24 cellular contexts compared by ENCODE assay signal in the genomic region with DNA sequence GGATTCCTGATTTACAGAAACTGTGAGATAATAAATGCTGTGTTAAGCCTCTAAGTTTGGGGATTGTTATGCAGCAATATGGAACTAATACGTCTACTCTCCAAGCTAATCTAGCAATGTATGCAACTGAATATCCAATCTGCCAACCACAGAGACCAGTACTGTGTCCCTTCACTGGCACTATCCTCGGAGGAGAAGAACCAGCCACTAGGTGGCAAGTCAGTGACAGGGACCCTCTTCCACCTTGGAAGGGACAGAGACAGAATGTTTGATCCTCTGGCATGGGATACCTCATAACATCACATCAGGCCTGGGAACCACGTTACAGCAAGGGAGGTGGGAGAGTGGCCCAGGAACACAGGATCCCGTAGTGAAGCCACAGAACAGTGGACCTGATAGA.
DNase-seq lines count a peak whose midpoint lies in the region; ATAC-seq and TF ChIP-seq lines count a peak whose summit lies in the region.
"Had no signal": no experiment of that assay in that cellular context is flagged by ENCODE, and none has a peak within 500 bp of the region (broad histone marks: within the 10 kb centered on the region; RNA-seq: fewer than 3 reads in every experiment).

No MANE protein-coding gene starts in this region.

- H3K4me2 ChIP-seq in neural progenitor cell: no peak overlapping the region
- H3K4me2 ChIP-seq: A549; BLaER1 treated with 17β-estradiol and CSF1 and Interleukin-3, amounts not matched to agents 10 nM and 100 nM had no signal

- no peaks in the 10 kb centered on the region for H3K4me1 ChIP-seq in neural progenitor cell

- H3K4me1 Mint-ChIP-seq in neural progenitor cell: peaks cover 32% of the 10 kb centered on the region

- peak overlapping the region; percentile 1 for H3K27ac Mint-ChIP-seq in neural progenitor cell
- H3K27ac Mint-ChIP-seq: activated naive CD4-positive, alpha-beta T cell treated with anti-CD3 and anti-CD28 coated beads, Interleukin-2, amount 50 U/mL, for 24 hours; progenitor cell of endocrine pancreas; T-cell had no signal

- H3K79me2 ChIP-seq in neural progenitor cell (ENCODE audit: low read depth): no peaks in the 10 kb centered on the region

- H3K27me3 ChIP-seq in WERI-Rb-1 (ENCODE audit: insufficient read depth, low read depth, severe bottlenecking) (no peaks in the 10 kb centered on the region), neural progenitor cell (no peaks in the 10 kb centered on the region)
- H3K27me3 ChIP-seq: BLaER1 treated with 17β-estradiol and CSF1 and Interleukin-3, amounts not matched to agents 10 nM and 100 nM; dorsolateral prefrontal cortex; upper lobe of right lung had no signal

- no peaks in the 10 kb centered on the region for H3K36me3 ChIP-seq in WERI-Rb-1
- no peaks in the 10 kb centered on the region for H3K36me3 ChIP-seq in neural progenitor cell
- H3K36me3 ChIP-seq: BLaER1 treated with 17β-estradiol and CSF1 and Interleukin-3, amounts not matched to agents 10 nM and 100 nM; upper lobe of right lung had no signal

- H3K9me3 ChIP-seq in WERI-Rb-1 (ENCODE audit: severe bottlenecking) (no peaks in the 10 kb centered on the region), neural progenitor cell (ENCODE audit: low read depth) (no peaks in the 10 kb centered on the region)
- H3K9me3 ChIP-seq: A549, mucosa of descending colon, upper lobe of right lung had no signal

- DNase-seq in activated CD8-positive, alpha-beta memory T cell treated with anti-CD3 and anti-CD28 coated beads, Interleukin-2, amount 50 U/mL, for 48 hours: peak; percentile 47
- DNase-seq in activated CD8-positive, alpha-beta memory T cell treated with anti-CD3 and anti-CD28 coated beads for 24 hours: no peak
- DNase-seq in HT-29 (ENCODE audit: low spot score) (peak; percentile 15), WERI-Rb-1 (no peak), neural progenitor cell (ENCODE audit: low spot score) (peak; percentile 31), activated gamma-delta T cell (lab: John Stamatoyannopoulos, UW) (no peak), Right ventricle myocardium superior (no peak), KG1 (lab: John Stamatoyannopoulos, UW) (no peak)
- DNase-seq: anterior cingulate cortex, caudate nucleus, dorsolateral prefrontal cortex, mucosa of descending colon, NCI-H146, NCI-H524 treated with DMSO at 0.1 percent for 48 hours, SHP77 treated with DMSO at 0.1 percent for 48 hours, substantia nigra, T-cell, upper lobe of right lung had no signal

- TF ChIP-seq CTCF in WERI-Rb-1 (IDR thresholded peaks at IDR 0.05; ENCODE audit: low read depth, low read length) (peak; percentile 41), neural progenitor cell (IDR thresholded peaks at IDR 0.05) (peak; percentile 51)

- no peak overlapping the region for H3K4me3 ChIP-seq in WERI-Rb-1 (ENCODE audit: low read depth, low read length)
- no peak overlapping the region for H3K4me3 ChIP-seq in neural progenitor cell
- H3K4me3 ChIP-seq: A549; BLaER1 treated with 17β-estradiol and CSF1 and Interleukin-3, amounts not matched to agents 10 nM and 100 nM; dorsolateral prefrontal cortex; GM12878; mucosa of descending colon; upper lobe of right lung had no signal

- no peak overlapping the region for H3K27ac ChIP-seq in WERI-Rb-1
- no peak overlapping the region for H3K27ac ChIP-seq in neural progenitor cell
- H3K27ac ChIP-seq: A549; BLaER1 treated with 17β-estradiol and CSF1 and Interleukin-3, amounts not matched to agents 10 nM and 100 nM; dorsolateral prefrontal cortex; epithelial cell of prostate; upper lobe of right lung had no signal

- intact Hi-C loops in Right ventricle myocardium superior (cut with DNase I): no loop called here

- H3F3A ChIP-seq in neural progenitor cell (ENCODE audit: low read depth): no peaks in the 10 kb centered on the region

- no peak overlapping the region for H3K4me3 Mint-ChIP-seq in neural progenitor cell
- H3K4me3 Mint-ChIP-seq: activated naive CD4-positive, alpha-beta T cell treated with anti-CD3 and anti-CD28 coated beads, Interleukin-2, amount 50 U/mL, for 24 hours; T-cell had no signal

- peaks cover 2% of the 10 kb centered on the region for H3K9me3 Mint-ChIP-seq in neural progenitor cell
- H3K9me3 Mint-ChIP-seq: activated naive CD4-positive, alpha-beta T cell treated with anti-CD3 and anti-CD28 coated beads, Interleukin-2, amount 50 U/mL, for 24 hours had no signal

- no peak overlapping the region for H3K9ac ChIP-seq in neural progenitor cell
- H3K9ac ChIP-seq: BLaER1 treated with 17β-estradiol and CSF1 and Interleukin-3, amounts not matched to agents 10 nM and 100 nM had no signal

- H2AFZ ChIP-seq in neural progenitor cell (replicated peaks): no peak overlapping the region

- H3K27me3 Mint-ChIP-seq in neural progenitor cell (ENCODE audit: insufficient read depth, low read depth): peaks cover 2% of the 10 kb centered on the region
- H3K27me3 Mint-ChIP-seq: activated naive CD4-positive, alpha-beta T cell treated with anti-CD3 and anti-CD28 coated beads, Interleukin-2, amount 50 U/mL, for 24 hours; progenitor cell of endocrine pancreas; T-cell had no signal

- no peak for ATAC-seq in Right ventricle myocardium superior (ENCODE audit: poor library complexity)
- ATAC-seq: GM12878, mucosa of descending colon, T-cell, upper lobe of right lung had no signal

- H4K20me1 ChIP-seq in neural progenitor cell (ENCODE audit: low read depth): no peaks in the 10 kb centered on the region
- H4K20me1 ChIP-seq: BLaER1 treated with 17β-estradiol and CSF1 and Interleukin-3, amounts not matched to agents 10 nM and 100 nM had no signal

- H3K36me3 Mint-ChIP-seq in neural progenitor cell: no peaks in the 10 kb centered on the region
- H3K36me3 Mint-ChIP-seq: activated naive CD4-positive, alpha-beta T cell treated with anti-CD3 and anti-CD28 coated beads, Interleukin-2, amount 50 U/mL, for 24 hours; T-cell had no signal

Comparison
In these comparisons a context has a peak if more than half of its experiments do, and no peak if none do; other contexts are left out.
1. DNase-seq: peak in activated CD8-positive, alpha-beta memory T cell treated with anti-CD3 and anti-CD28 coated beads, Interleukin-2, amount 50 U/mL, for 48 hours (single experiment), HT-29 (single experiment) and neural progenitor cell (single experiment); none in activated CD8-positive, alpha-beta memory T cell treated with anti-CD3 and anti-CD28 coated beads for 24 hours (single experiment), WERI-Rb-1 (single experiment), activated gamma-delta T cell (single experiment), Right ventricle myocardium superior (single experiment) and KG1 (single experiment).